Comparison of ENCODE assay signal across 13 cellular contexts in genomic region chr13:112959206-112959605, GRCh38. TPM values are rescaled to one million over a fixed set of nuclear protein-coding genes. Genes with fewer than 3 reads are reported as not detected.
DNase-seq lines count a peak whose midpoint lies in the region; ATAC-seq and TF ChIP-seq lines count a peak whose summit lies in the region.
"Had no signal": no experiment of that assay in that cellular context is flagged by ENCODE, and none has a peak within 500 bp of the region (broad histone marks: within the 10 kb centered on the region; RNA-seq: fewer than 3 reads in every experiment).

No MANE protein-coding gene starts in this region.

- DNase-seq in SK-MEL-5 (ENCODE audit: low read depth, low spot score) = peak; percentile 89
- DNase-seq in suprapubic skin (ENCODE audit: low spot score in 2 of 2) = peak in 1 of 2 donors; percentile 63
- DNase-seq in activated CD4-positive, alpha-beta T cell treated with anti-CD3 and anti-CD28 coated beads for 48 hours = no peak
- no peak for DNase-seq in RKO (ENCODE audit: low spot score)
- DNase-seq: activated CD4-positive, CD25-positive, alpha-beta regulatory T cell; amniotic stem cell; stimulated activated CD4-positive, alpha-beta T cell treated with anti-CD3 and anti-CD28 coated beads, Interleukin-1b, Interleukin-23, amount 100 ng/mL, for 48 hours had no signal

- ATAC-seq in gastroesophageal sphincter = peak; percentile 62
- ATAC-seq in GM18502 (IDR thresholded peaks at IDR 0.05; ENCODE audit: poor library complexity, unreplicated experiment) = no peak
- no peak for ATAC-seq in GM19035 (IDR thresholded peaks at IDR 0.05; ENCODE audit: unreplicated experiment)
- ATAC-seq: left colon had no signal

- 11% methylated on average over 4 of the region's 11 CpGs; no CpG with 5 or more reads in 1 of the 2 donors for WGBS in gastroesophageal sphincter (ENCODE audit: low coverage in 1 of 2), 2 donors
- WGBS in mesodermal cell (ENCODE audit: insufficient coverage in 2 of 2), 2 experiments = 89 to 93% methylated on average over 3 to 8 of the region's 11 CpGs
- WGBS in suprapubic skin = 56% methylated on average over 11 of the region's 11 CpGs

- TF ChIP-seq POLR2A in gastroesophageal sphincter (IDR thresholded peaks at IDR 0.05) = no peak
- TF ChIP-seq POLR2A in suprapubic skin (IDR thresholded peaks at IDR 0.05) = no peak

- H3K27ac ChIP-seq in gastroesophageal sphincter (peak overlapping the region in 3 of 4 donors; percentile 64 to 68 (median 65)), mesodermal cell (ENCODE audit: low read depth, low read length, severe bottlenecking) (peak overlapping the region; percentile 57), suprapubic skin (peak overlapping the region; percentile 59)
- H3K27ac ChIP-seq: neutrophil had no signal

- H3K4me1 ChIP-seq in gastroesophageal sphincter = peaks cover 0 to 15% (median 0%) of the 10 kb centered on the region in 3 donors
- no peaks in the 10 kb centered on the region for H3K4me1 ChIP-seq in mesodermal cell (ENCODE audit: control insufficient read depth, insufficient read depth, low read length, poor library complexity, severe bottlenecking)
- peaks cover 5% of the 10 kb centered on the region for H3K4me1 ChIP-seq in suprapubic skin

- no peak for TF ChIP-seq CTCF in gastroesophageal sphincter (IDR thresholded peaks at IDR 0.05)
- no peak for TF ChIP-seq CTCF in suprapubic skin (IDR thresholded peaks at IDR 0.05)

- H3K36me3 ChIP-seq in gastroesophageal sphincter = no peaks in the 10 kb centered on the region
- H3K36me3 ChIP-seq in mesodermal cell (ENCODE audit: control insufficient read depth, insufficient read depth, low read length) = no peaks in the 10 kb centered on the region
- no peaks in the 10 kb centered on the region for H3K36me3 ChIP-seq in suprapubic skin
- H3K36me3 ChIP-seq: neutrophil had no signal

- H3K27me3 ChIP-seq in gastroesophageal sphincter (peaks cover 36% of the 10 kb centered on the region), suprapubic skin (peaks cover 3% of the 10 kb centered on the region)
- H3K27me3 ChIP-seq: neutrophil had no signal

- TF ChIP-seq EP300 in gastroesophageal sphincter (IDR thresholded peaks at IDR 0.05) = no peak
- TF ChIP-seq EP300 in suprapubic skin (IDR thresholded peaks at IDR 0.05) = no peak

- H3K9me3 ChIP-seq in gastroesophageal sphincter (no peaks in the 10 kb centered on the region), mesodermal cell (ENCODE audit: control insufficient read depth, low read length) (no peaks in the 10 kb centered on the region), suprapubic skin (no peaks in the 10 kb centered on the region)
- H3K9me3 ChIP-seq: neutrophil had no signal

- H3K4me3 ChIP-seq in gastroesophageal sphincter (no peak overlapping the region), mesodermal cell (ENCODE audit: extremely low read depth, insufficient read depth, low read length, poor library complexity, severe bottlenecking) (no peak overlapping the region), suprapubic skin (no peak overlapping the region)

- in situ Hi-C loops in SK-MEL-5 (cut with HindIII; ENCODE audit: low pct_unique_long_range_greater_than_20kb, low sequenced_read_pairs) = no loop called here

RNA-seq across cellular contexts. Expression of gene MCF2L, which starts 9.8 kb away (rescaled TPM):
- 8.9 and 10.8 TPM in 2 replicates for total RNA-seq in SK-MEL-5 (2014; rRNA removed; shearing (Covaris generic))
- polyA plus RNA-seq in SK-MEL-5 (2015; cell fraction: cytosol; rRNA removed) = 12.0 and 16.0 TPM in 2 replicates
- polyA plus RNA-seq in SK-MEL-5 (2015; cell fraction: nucleus; rRNA removed) = 74.9 and 94.9 TPM in 2 replicates
- total RNA-seq in gastroesophageal sphincter (10 to 100 TPM; 18.3 to 52.6 (median 29.9) TPM), suprapubic skin (100 to 1,000 TPM in 1 of 4 donors, 10 to 100 TPM in 3; 25.4 to 144 (median 50.0) TPM)
- polyA plus RNA-seq in mesodermal cell (2013, experiment 1 of 2) = 6.9 TPM
- 5.9 TPM for polyA plus RNA-seq in mesodermal cell (2013, experiment 2 of 2)
